1 cellular context compared by ENCODE assay signal in genomic region chr9:137302176-137303030, GRCh38.
TF ChIP-seq lines count a peak whose summit lies in the region.

TSS of gene NRARP (minus strand) at chr9:137302271. CDS start at chr9:137301928, 343 bp downstream.

TF ChIP-seq in HCT116, 20 proteins besides CTCF, POLR2A, EP300 and RAD21 (continued from another document):
- TF ChIP-seq REST (IDR thresholded peaks at IDR 0.05; ENCODE audit: low read depth) (no peak), ZBTB33 (IDR thresholded peaks at IDR 0.05; ENCODE audit: extremely low read depth, insufficient replicate concordance, low read length) (no peak), EGR1 (IDR thresholded peaks at IDR 0.05; ENCODE audit: low read depth) (no peak)
